ENCODE assay signal across 15 cellular contexts in genomic region chr4:13700196-13701140, GRCh38.
A peak's percentile ranks its signal among the peaks of the same experiment; 100 is the strongest.
DNase-seq lines count a peak whose midpoint lies in the region; ATAC-seq, FAIRE-seq and TF ChIP-seq lines count a peak whose summit lies in the region.
"Had no signal": no experiment of that assay in that cellular context is flagged by ENCODE, and none has a peak within 500 bp of the region (broad histone marks: within the 10 kb centered on the region; RNA-seq: fewer than 3 reads in every experiment).

No MANE protein-coding gene starts in this region.

- no peaks in the 10 kb centered on the region for H3K36me3 ChIP-seq in brain microvascular endothelial cell (replicated peaks)
- no peaks in the 10 kb centered on the region for H3K36me3 ChIP-seq in kidney (ENCODE audit: control insufficient read depth in 1 of 2, insufficient read depth in 2 of 2, low read length in 2 of 2)
- no peaks in the 10 kb centered on the region for H3K36me3 ChIP-seq in suprapubic skin
- H3K36me3 ChIP-seq: thoracic aorta had no signal

- H3K27ac ChIP-seq in brain microvascular endothelial cell (peak overlapping the region; percentile 16), kidney (ENCODE audit: low read depth in 2 of 2, low read length in 2 of 2) (peak overlapping the region; percentile 20 to 81), suprapubic skin (no peak overlapping the region)
- H3K27ac ChIP-seq: thoracic aorta had no signal

- no peak overlapping the region for H3K9ac ChIP-seq in kidney (ENCODE audit: low read length in 2 of 2)

- DNase-seq in AG09309 (ENCODE audit: low read depth) (peak; percentile 72), HT1080 (ENCODE audit: low read depth) (peak; percentile 84), brain microvascular endothelial cell (peak; percentile 58), kidney (no peak), sciatic nerve (ENCODE audit: low spot score) (no peak), DMS153 treated with DMSO at 0.1 percent for 48 hours (lab: John Stamatoyannopoulos, UW; ENCODE audit: unreplicated experiment) (no peak), suprapubic skin (ENCODE audit: low spot score in 2 of 2) (no peak)
- DNase-seq: activated naive CD4-positive, alpha-beta T cell; DND-41; NCI-H1092 had no signal

- H3K4me3 ChIP-seq in AG09309 (ENCODE audit: control insufficient read depth, low read depth, low read length), result no peak overlapping the region
- H3K4me3 ChIP-seq in brain microvascular endothelial cell (ENCODE audit: low read depth, low read length), result no peak overlapping the region
- no peak overlapping the region for H3K4me3 ChIP-seq in kidney (ENCODE audit: low read length in 2 of 2)
- H3K4me3 ChIP-seq in suprapubic skin, result no peak overlapping the region
- H3K4me3 ChIP-seq: thoracic aorta had no signal

- intact Hi-C loops in kidney (cut with DNase I), result no loop called here
- intact Hi-C loops in sciatic nerve (cut with DNase I), result no loop called here

- TF ChIP-seq POLR2A in suprapubic skin (IDR thresholded peaks at IDR 0.05), result no peak

- TF ChIP-seq EP300 in suprapubic skin (IDR thresholded peaks at IDR 0.05), result no peak

- ATAC-seq in sciatic nerve (no peak), HG02759 (IDR thresholded peaks at IDR 0.05; ENCODE audit: unreplicated experiment) (no peak)
- ATAC-seq: WTC11 had no signal

- no peak for TF ChIP-seq CTCF in AG09309 (IDR thresholded peaks at IDR 0.05; ENCODE audit: control insufficient read depth, insufficient read depth, low read depth, low read length, missing control alignments)
- no peak for TF ChIP-seq CTCF in brain microvascular endothelial cell (IDR thresholded peaks at IDR 0.05; ENCODE audit: low read depth, low read length, missing control alignments)
- TF ChIP-seq CTCF in kidney (IDR thresholded peaks at IDR 0.05; ENCODE audit: borderline replicate concordance, extremely low read depth, insufficient read depth), result no peak
- TF ChIP-seq CTCF in suprapubic skin (IDR thresholded peaks at IDR 0.05), result no peak

- no peak for FAIRE-seq in kidney (lab: Jason Lieb, UNC)
- FAIRE-seq: endothelial cell of umbilical vein, GM12891 had no signal

- no peaks in the 10 kb centered on the region for H3K9me3 ChIP-seq in kidney (ENCODE audit: control insufficient read depth in 1 of 2, low read length in 2 of 2)
- H3K9me3 ChIP-seq in suprapubic skin, result no peaks in the 10 kb centered on the region
- H3K9me3 ChIP-seq: thoracic aorta had no signal

- H3K27me3 ChIP-seq in brain microvascular endothelial cell (replicated peaks) (no peaks in the 10 kb centered on the region), suprapubic skin (no peaks in the 10 kb centered on the region)

- 59% methylated on average over 8 of the region's 8 CpGs for WGBS in suprapubic skin

- H3K4me1 ChIP-seq in kidney (ENCODE audit: control insufficient read depth in 1 of 2, insufficient read depth in 1 of 2, low read depth in 1 of 2, low read length in 2 of 2), result peaks cover 11 to 16% of the 10 kb centered on the region in 2 donors
- peaks cover 17% of the 10 kb centered on the region for H3K4me1 ChIP-seq in suprapubic skin

- in situ Hi-C loops in brain microvascular endothelial cell (cut with HindIII; ENCODE audit: low pct_ligation_motif_present, low sequenced_read_pairs), result no loop called here

Comparison
In these comparisons a context has a peak if more than half of its experiments do, and no peak if none do; other contexts are left out.
1. DNase-seq: peak in AG09309 (single experiment), HT1080 (single experiment) and brain microvascular endothelial cell (single experiment); none in kidney (single experiment), sciatic nerve (single experiment), DMS153 treated with DMSO at 0.1 percent for 48 hours (single experiment) and suprapubic skin (0 of 2).